In the genomic region with DNA sequence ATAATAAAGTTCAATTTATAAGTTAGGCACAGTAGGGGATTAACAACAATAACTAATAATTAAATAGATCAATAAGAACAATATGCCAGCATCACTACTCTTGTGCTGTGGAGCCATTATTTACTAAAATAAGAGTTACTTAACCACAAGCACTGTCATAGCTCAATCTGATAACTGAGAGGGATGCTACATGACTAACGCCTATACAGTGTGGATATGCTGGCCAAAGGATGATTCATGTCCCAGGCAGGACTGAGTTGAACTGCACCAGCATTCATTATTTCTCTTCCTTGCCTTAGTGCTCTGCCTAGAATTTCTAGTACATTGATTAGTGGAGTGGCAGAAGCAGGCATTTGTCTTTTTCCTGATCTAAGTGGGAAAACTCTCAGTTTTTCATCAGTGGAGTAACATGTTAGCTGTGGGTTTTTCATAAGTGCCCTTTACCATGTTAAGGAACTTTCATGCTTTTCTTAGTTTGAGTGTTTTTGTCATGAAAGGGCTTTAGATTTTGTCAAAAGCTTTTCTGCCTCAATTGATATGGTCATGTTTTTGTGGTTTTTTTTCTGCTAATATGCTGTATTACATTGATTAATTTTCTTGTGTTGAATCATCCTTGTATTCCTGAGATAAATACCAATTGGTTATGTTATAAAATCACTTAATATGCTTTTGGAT, we compare ENCODE assay signal across 10 cellular contexts. TPM values are rescaled to one million over a fixed set of nuclear protein-coding genes. Genes with fewer than 3 reads are reported as not detected.
DNase-seq lines count a peak whose midpoint lies in the region; TF ChIP-seq lines count a peak whose summit lies in the region.
"Had no signal": no experiment of that assay in that cellular context is flagged by ENCODE, and none has a peak within 500 bp of the region (broad histone marks: within the 10 kb centered on the region; RNA-seq: fewer than 3 reads in every experiment).

No MANE protein-coding gene starts in this region.

- H3K9me3 Mint-ChIP-seq in HFFc6 = peaks cover 17% of the 10 kb centered on the region
- H3K9me3 Mint-ChIP-seq in activated T-helper 2 cell treated with anti-CD3 and anti-CD28 coated beads, Interferon-gamma antibody, Interleukin-2, Interleukin-4, amounts not matched to agents 10 μg/mL and 5 μg/mL and 100 μg/mL, durations not matched to agents 14 hours and 24 hours and 36 hours = peaks cover 19% of the 10 kb centered on the region

- peak overlapping the region; percentile 80 for H3K27ac Mint-ChIP-seq in HFFc6
- peak overlapping the region; percentile 7 for H3K27ac Mint-ChIP-seq in activated T-helper 2 cell treated with anti-CD3 and anti-CD28 coated beads, Interferon-gamma antibody, Interleukin-2, Interleukin-4, amounts not matched to agents 10 μg/mL and 5 μg/mL and 100 μg/mL, durations not matched to agents 14 hours and 24 hours and 36 hours

- H3K27me3 Mint-ChIP-seq in HFFc6 (ENCODE audit: insufficient read depth) = no peaks in the 10 kb centered on the region
- H3K27me3 Mint-ChIP-seq in activated T-helper 2 cell treated with anti-CD3 and anti-CD28 coated beads, Interferon-gamma antibody, Interleukin-2, Interleukin-4, amounts not matched to agents 10 μg/mL and 5 μg/mL and 100 μg/mL, durations not matched to agents 14 hours and 24 hours and 36 hours (ENCODE audit: low read depth) = no peaks in the 10 kb centered on the region

- POLR2A ChIA-PET in HEK293T (lab: Yijun Ruan, JAX) (no interaction called here), GM10248 (lab: Yijun Ruan, JAX) (no interaction called here)

- DNase-seq in AG08395 (ENCODE audit: low spot score) = peak; percentile 67
- peak; percentile 94 for DNase-seq in HFFc6
- DNase-seq in activated T-helper 2 cell treated with anti-CD3 and anti-CD28 coated beads, Interferon-gamma antibody, Interleukin-2, Interleukin-4, amounts not matched to agents 10 μg/mL and 5 μg/mL and 100 μg/mL, durations not matched to agents 14 hours and 24 hours and 36 hours (ENCODE audit: low spot score) = no peak
- peak; percentile 98 for DNase-seq in iris pigment epithelial cell (ENCODE audit: low read depth)
- DNase-seq in HEK293T (ENCODE audit: extremely low spot score) = no peak
- no peak for DNase-seq in NCI-H774 (lab: John Stamatoyannopoulos, UW)
- DNase-seq in C1 segment of cervical spinal cord (lab: John Stamatoyannopoulos, UW) = no peak
- DNase-seq in GM10248 (ENCODE audit: extremely low spot score) = no peak
- DNase-seq: activated CD4-positive, alpha-beta T cell treated with anti-CD3 and anti-CD28 coated beads, Interleukin-2, amount 50 U/mL, for 48 hours; NCI-H1105 treated with DMSO at 0.1 percent for 48 hours had no signal

- intact Hi-C loops in activated T-helper 2 cell treated with anti-CD3 and anti-CD28 coated beads, Interferon-gamma antibody, Interleukin-2, Interleukin-4, amounts not matched to agents 10 μg/mL and 5 μg/mL and 100 μg/mL, durations not matched to agents 14 hours and 24 hours and 36 hours (cut with micrococcal nuclease) = loop anchor here (1.0 to 2.0 kb wide), 2 partner anchors 12 to 22 kb away; partner anchors contain the start of genes KIAA1328 and TPGS2

- peaks cover 39% of the 10 kb centered on the region for H3K4me1 Mint-ChIP-seq in HFFc6 (ENCODE audit: low read depth)
- H3K4me1 Mint-ChIP-seq in activated T-helper 2 cell treated with anti-CD3 and anti-CD28 coated beads, Interferon-gamma antibody, Interleukin-2, Interleukin-4, amounts not matched to agents 10 μg/mL and 5 μg/mL and 100 μg/mL, durations not matched to agents 14 hours and 24 hours and 36 hours (ENCODE audit: low read depth) = peaks cover 7% of the 10 kb centered on the region

- no peak for TF ChIP-seq CTCF in HFFc6 (IDR thresholded peaks at IDR 0.05)
- TF ChIP-seq CTCF in GM10248 (IDR thresholded peaks at IDR 0.05; ENCODE audit: control extremely low read depth, extremely low read depth, low read depth, missing control alignments) = no peak

- CTCF ChIA-PET in HEK293T (lab: Yijun Ruan, JAX) = no interaction called here
- CTCF ChIA-PET in GM10248 (lab: Yijun Ruan, JAX) = interaction anchor here (1.1 kb wide), 1 partner anchor 15 kb away, joined by 3 read pairs; no protein-coding TSS in a partner anchor

- peak overlapping the region; percentile 59 for H3K4me3 Mint-ChIP-seq in HFFc6
- no peak overlapping the region for H3K4me3 Mint-ChIP-seq in activated T-helper 2 cell treated with anti-CD3 and anti-CD28 coated beads, Interferon-gamma antibody, Interleukin-2, Interleukin-4, amounts not matched to agents 10 μg/mL and 5 μg/mL and 100 μg/mL, durations not matched to agents 14 hours and 24 hours and 36 hours (ENCODE audit: low read depth)

- H3K36me3 Mint-ChIP-seq in HFFc6 (ENCODE audit: low read depth) = peaks cover 16% of the 10 kb centered on the region
- peaks cover 29% of the 10 kb centered on the region for H3K36me3 Mint-ChIP-seq in activated T-helper 2 cell treated with anti-CD3 and anti-CD28 coated beads, Interferon-gamma antibody, Interleukin-2, Interleukin-4, amounts not matched to agents 10 μg/mL and 5 μg/mL and 100 μg/mL, durations not matched to agents 14 hours and 24 hours and 36 hours (ENCODE audit: low read depth)

TF ChIP-seq in HEK293T, 16 proteins besides CTCF, POLR2A, EP300 and RAD21:
- no peak for TF ChIP-seq FOXA1 (IDR thresholded peaks at IDR 0.05)
- no peak for TF ChIP-seq FOXK2 (IDR thresholded peaks at IDR 0.05)
- no peak for TF ChIP-seq TARDBP (IDR thresholded peaks at IDR 0.05)
- TF ChIP-seq BHLHE40 (IDR thresholded peaks at IDR 0.05; ENCODE audit: borderline replicate concordance) = no peak

RNA-seq across cellular contexts. Expression of gene KIAA1328, which starts 21.7 kb away (rescaled TPM):
- total RNA-seq in HFFc6 (2021; fragmentation: NEBNext Ultra II Directional; extraction: Animal tissue kit (Norgen Biotek cat#: 25700)) = 1 to 10 TPM; 2.7 to 3.3 (median 3.0) TPM
- 7.4 and 7.9 TPM in 2 replicates for total RNA-seq in activated T-helper 2 cell treated with anti-CD3 and anti-CD28 coated beads, Interferon-gamma antibody, Interleukin-2, Interleukin-4, amounts not matched to agents 10 μg/mL and 5 μg/mL and 100 μg/mL, durations not matched to agents 14 hours and 24 hours and 36 hours

RNA-seq across cellular contexts. Expression of gene TPGS2, which starts 21.9 kb away (rescaled TPM):
- total RNA-seq in HFFc6 (2021; fragmentation: NEBNext Ultra II Directional; extraction: Animal tissue kit (Norgen Biotek cat#: 25700)) = 100 to 1,000 TPM; 132 to 194 (median 155) TPM
- total RNA-seq in activated T-helper 2 cell treated with anti-CD3 and anti-CD28 coated beads, Interferon-gamma antibody, Interleukin-2, Interleukin-4, amounts not matched to agents 10 μg/mL and 5 μg/mL and 100 μg/mL, durations not matched to agents 14 hours and 24 hours and 36 hours = 81.6 and 83.3 TPM in 2 replicates

Comparison
In these comparisons a context has a peak if more than half of its experiments do, and no peak if none do; other contexts are left out.
1. DNase-seq: peak in AG08395 (single experiment), HFFc6 (single experiment) and iris pigment epithelial cell (single experiment); none in activated T-helper 2 cell treated with anti-CD3 and anti-CD28 coated beads, Interferon-gamma antibody, Interleukin-2, Interleukin-4, amounts not matched to agents 10 μg/mL and 5 μg/mL and 100 μg/mL, durations not matched to agents 14 hours and 24 hours and 36 hours (single experiment), HEK293T (single experiment), NCI-H774 (single experiment), C1 segment of cervical spinal cord (0 of 14) and GM10248 (single experiment).